1 cellular context compared by ENCODE assay signal in genomic region chr6:167827588-167828324, GRCh38.
A peak's percentile ranks its signal among the peaks of the same experiment; 100 is the strongest.
TF ChIP-seq lines count a peak whose summit lies in the region.

No MANE protein-coding gene starts in this region.

TF ChIP-seq in HepG2, 621 proteins besides CTCF, POLR2A, EP300 and RAD21 (continued from another document and continues in another):
- peak; percentile 67; the same call in 1 of the 2 replicates for TF ChIP-seq LBX2 (CRISPR knock-in tag; IDR thresholded peaks at IDR 0.05; ENCODE audit: borderline replicate concordance)
- no peak for TF ChIP-seq ZBTB34 (CRISPR knock-in tag; IDR thresholded peaks at IDR 0.05)
- no peak for TF ChIP-seq ZNF562 (CRISPR knock-in tag; IDR thresholded peaks at IDR 0.05; ENCODE audit: borderline replicate concordance)
- TF ChIP-seq PPARG (CRISPR knock-in tag; conservative IDR thresholded peaks at IDR 0.05) = no peak
- no peak for TF ChIP-seq TRIM22 (IDR thresholded peaks at IDR 0.05)
- peak; percentile 59 for TF ChIP-seq GABPB1 (CRISPR knock-in tag; IDR thresholded peaks at IDR 0.05)
- no peak for TF ChIP-seq ZNF549 (CRISPR knock-in tag; IDR thresholded peaks at IDR 0.05)
- 0 out of 2 replicates have a peak, but pooled peaks have one; percentile 18 for TF ChIP-seq TGIF2 (CRISPR knock-in tag; IDR thresholded peaks at IDR 0.05)
- TF ChIP-seq GRHL1 (CRISPR knock-in tag; conservative IDR thresholded peaks at IDR 0.05) = no peak
- no peak for TF ChIP-seq ZBTB46 (CRISPR knock-in tag; IDR thresholded peaks at IDR 0.05; ENCODE audit: borderline replicate concordance)
- TF ChIP-seq JUNB (CRISPR knock-in tag; IDR thresholded peaks at IDR 0.05; ENCODE audit: borderline replicate concordance) = no peak
- peak; percentile 57; the same call in 1 of the 2 replicates for TF ChIP-seq MTF1 (CRISPR knock-in tag; IDR thresholded peaks at IDR 0.05)
- peak; percentile 31; the same call in 1 of the 2 replicates for TF ChIP-seq ZBTB20 (CRISPR knock-in tag; IDR thresholded peaks at IDR 0.05; ENCODE audit: borderline replicate concordance, low read depth)
- TF ChIP-seq TFDP2 (CRISPR knock-in tag; IDR thresholded peaks at IDR 0.05) = no peak; the same call in 1 of the 2 replicates
- TF ChIP-seq POLR2G (IDR thresholded peaks at IDR 0.05; ENCODE audit: low read depth, low read length) = peak; percentile 55
- no peak for TF ChIP-seq ONECUT2 (CRISPR knock-in tag; IDR thresholded peaks at IDR 0.05)
- no peak for TF ChIP-seq EZH2 (conservative IDR thresholded peaks at IDR 0.05; ENCODE audit: low read depth, low read length)
- no peak for TF ChIP-seq ERF (CRISPR knock-in tag; IDR thresholded peaks at IDR 0.05)
- TF ChIP-seq NR2F6 (IDR thresholded peaks at IDR 0.05) = no peak
- TF ChIP-seq NR2F6 (CRISPR knock-in tag; IDR thresholded peaks at IDR 0.05) = peak; percentile 9; the same call in 1 of the 2 replicates
- TF ChIP-seq NAIF1 (CRISPR knock-in tag; IDR thresholded peaks at IDR 0.05; ENCODE audit: borderline replicate concordance) = no peak
- TF ChIP-seq ZNF484 (CRISPR knock-in tag; IDR thresholded peaks at IDR 0.05; ENCODE audit: borderline replicate concordance, low read depth) = no peak
- no peak for TF ChIP-seq GPBP1L1 (CRISPR knock-in tag; IDR thresholded peaks at IDR 0.05)
- TF ChIP-seq SALL1 (CRISPR knock-in tag; IDR thresholded peaks at IDR 0.05) = peak; percentile 81
- TF ChIP-seq ZNF24 (IDR thresholded peaks at IDR 0.05) = no peak
- no peak for TF ChIP-seq PHF20 (CRISPR knock-in tag; IDR thresholded peaks at IDR 0.05)
- TF ChIP-seq ZBTB38 (CRISPR knock-in tag; IDR thresholded peaks at IDR 0.05) = peak; percentile 45; the same call in 1 of the 2 replicates
- no peak for TF ChIP-seq LCORL (IDR thresholded peaks at IDR 0.05)
- TF ChIP-seq LCORL (CRISPR knock-in tag; IDR thresholded peaks at IDR 0.05) = peak; percentile 14; the same call in 1 of the 2 replicates
- peak; percentile 64; the same call in 1 of the 2 replicates for TF ChIP-seq MAX (IDR thresholded peaks at IDR 0.05)
- no peak for TF ChIP-seq ATF1 (CRISPR knock-in tag; IDR thresholded peaks at IDR 0.05)
- no peak for TF ChIP-seq ZBTB1 (CRISPR knock-in tag; IDR thresholded peaks at IDR 0.05; ENCODE audit: borderline replicate concordance)
- TF ChIP-seq SMAD9 (CRISPR knock-in tag; IDR thresholded peaks at IDR 0.05) = no peak
- no peak for TF ChIP-seq STAT6 (CRISPR knock-in tag; IDR thresholded peaks at IDR 0.05; ENCODE audit: borderline replicate concordance)
- TF ChIP-seq ZNF850 (CRISPR knock-in tag; conservative IDR thresholded peaks at IDR 0.05) = 0 out of 2 replicates have a peak, but pooled peaks have one; percentile 53
- no peak for TF ChIP-seq RCOR2 (CRISPR knock-in tag; IDR thresholded peaks at IDR 0.05)
- TF ChIP-seq MAZ (IDR thresholded peaks at IDR 0.05; ENCODE audit: borderline replicate concordance, low read depth, low read length) = peak; percentile 44; the same call in 1 of the 2 replicates
- peak; percentile 54; the same call in 1 of the 2 replicates for TF ChIP-seq MAZ (CRISPR knock-in tag; IDR thresholded peaks at IDR 0.05; ENCODE audit: low read depth)
- no peak for TF ChIP-seq ZBTB49 (CRISPR knock-in tag; IDR thresholded peaks at IDR 0.05; ENCODE audit: borderline replicate concordance)
- TF ChIP-seq ZC3H4 (CRISPR knock-in tag; IDR thresholded peaks at IDR 0.05; ENCODE audit: borderline replicate concordance) = no peak
- 0 out of 2 replicates have a peak, but pooled peaks have one; percentile 5 for TF ChIP-seq CBFB (CRISPR knock-in tag; IDR thresholded peaks at IDR 0.05)
- TF ChIP-seq ISL2 (CRISPR knock-in tag; IDR thresholded peaks at IDR 0.05) = peak; percentile 18; the same call in 1 of the 2 replicates
- no peak; the same call in none of the 2 replicates for TF ChIP-seq HDAC2 (CRISPR knock-in tag; IDR thresholded peaks at IDR 0.05)
- TF ChIP-seq ZNF713 (CRISPR knock-in tag; IDR thresholded peaks at IDR 0.05) = no peak
- peak; percentile 91 for TF ChIP-seq KMT2A (CRISPR knock-in tag; IDR thresholded peaks at IDR 0.05)
- 0 out of 2 replicates have a peak, but pooled peaks have one; percentile 26 for TF ChIP-seq MED13 (CRISPR knock-in tag; IDR thresholded peaks at IDR 0.05)
- no peak for TF ChIP-seq HNRNPUL1 (IDR thresholded peaks at IDR 0.05; ENCODE audit: low read depth, low read length)
- no peak for TF ChIP-seq SP1 (IDR thresholded peaks at IDR 0.05)
- no peak for TF ChIP-seq SP1 (CRISPR knock-in tag; IDR thresholded peaks at IDR 0.05)
